In the genomic region with DNA sequence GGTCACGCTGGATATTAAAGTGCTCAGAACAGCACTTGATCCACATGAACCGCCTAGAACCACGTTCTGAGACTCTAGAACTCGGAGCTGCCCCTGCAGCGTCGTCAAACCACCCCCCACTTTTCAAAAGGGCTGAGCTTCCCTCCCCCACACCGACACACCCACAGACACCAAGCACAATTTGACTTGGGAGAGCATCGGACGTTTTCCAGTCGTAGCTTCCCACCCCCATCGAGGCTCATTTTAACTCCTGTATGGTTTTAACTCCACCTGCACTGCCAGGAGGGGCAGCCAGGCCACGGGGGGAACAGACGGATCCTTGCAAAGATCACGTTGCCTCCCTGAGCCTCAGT, we compare ENCODE assay signal across 20 cellular contexts. TPM values are rescaled to one million over a fixed set of nuclear protein-coding genes. Genes with fewer than 3 reads are reported as not detected.
A peak's percentile ranks its signal among the peaks of the same experiment; 100 is the strongest.
DNase-seq lines count a peak whose midpoint lies in the region; ATAC-seq and TF ChIP-seq lines count a peak whose summit lies in the region.
"Had no signal": no experiment of that assay in that cellular context is flagged by ENCODE, and none has a peak within 500 bp of the region (broad histone marks: within the 10 kb centered on the region; RNA-seq: fewer than 3 reads in every experiment).

No MANE protein-coding gene starts in this region.

- DNase-seq in endodermal cell (no peak), DMS79 (lab: John Stamatoyannopoulos, UW) (no peak), C1 segment of cervical spinal cord (lab: John Stamatoyannopoulos, UW) (no peak)
- DNase-seq: ACHN; CD4-positive, CD25-positive, alpha-beta regulatory T cell; COR-L47; DMS 273 treated with DMSO at 0.1 percent for 48 hours; KG1; NCI-H1105 treated with DMSO at 0.1 percent for 48 hours; NCI-H1694; NCI-H2081 treated with DMSO at 0.1 percent for 48 hours; NCI-H510A; NCI-H774; OCI-M1; SHP77; SK-N-SH had no signal

- H3K9ac ChIP-seq in endodermal cell (ENCODE audit: extremely low read depth, low read length, poor library complexity, severe bottlenecking), result no peak overlapping the region
- H3K9ac ChIP-seq: SK-N-SH had no signal

- H3K9me3 ChIP-seq in endodermal cell (ENCODE audit: control insufficient read depth, low read length), result no peaks in the 10 kb centered on the region
- H3K9me3 ChIP-seq: SK-N-SH had no signal

- no peak overlapping the region for H3K4me3 ChIP-seq in endodermal cell (ENCODE audit: low read length)

- peak overlapping the region; percentile 5 for H3K27ac Mint-ChIP-seq in endodermal cell
- peak overlapping the region; percentile 60 to 92 (median 78) for H3K27ac Mint-ChIP-seq in nephron
- H3K27ac Mint-ChIP-seq: CD4-positive, CD25-positive, alpha-beta regulatory T cell had no signal

- no peak for TF ChIP-seq CTCF in VCaP (conservative IDR thresholded peaks at IDR 0.05)
- TF ChIP-seq CTCF in endodermal cell (conservative IDR thresholded peaks at IDR 0.05), result no peak
- no peak for TF ChIP-seq CTCF in nephron (IDR thresholded peaks at IDR 0.05; ENCODE audit: unreplicated experiment in 3 of 3)

- H3K27ac ChIP-seq in VCaP (peak overlapping the region; percentile 37; the same call in 1 of the 2 replicates), endodermal cell (ENCODE audit: low read depth, low read length) (no peak overlapping the region)

- H3K36me3 Mint-ChIP-seq in endodermal cell (ENCODE audit: low read depth), result no peaks in the 10 kb centered on the region
- no peaks in the 10 kb centered on the region for H3K36me3 Mint-ChIP-seq in nephron (ENCODE audit: low read depth)
- H3K36me3 Mint-ChIP-seq: CD4-positive, CD25-positive, alpha-beta regulatory T cell had no signal

- H3K9me3 Mint-ChIP-seq in endodermal cell, result no peaks in the 10 kb centered on the region
- H3K9me3 Mint-ChIP-seq in nephron, result no peaks in the 10 kb centered on the region
- H3K9me3 Mint-ChIP-seq: CD4-positive, CD25-positive, alpha-beta regulatory T cell had no signal

- H3K27me3 ChIP-seq in endodermal cell (ENCODE audit: control insufficient read depth, insufficient read depth, low read length, poor library complexity, severe bottlenecking), result no peaks in the 10 kb centered on the region

- H3K36me3 ChIP-seq in endodermal cell (ENCODE audit: control insufficient read depth, insufficient read depth, low read length), result no peaks in the 10 kb centered on the region

- WGBS in endodermal cell (ENCODE audit: insufficient coverage in 1 of 2, insufficient read length in 1 of 2), 2 experiments, result 92 to 95% methylated on average over 11 to 14 of the region's 14 CpGs

- H3K4me1 Mint-ChIP-seq in endodermal cell (peaks cover 4% of the 10 kb centered on the region), nephron (peaks cover 26% of the 10 kb centered on the region)
- H3K4me1 Mint-ChIP-seq: CD4-positive, CD25-positive, alpha-beta regulatory T cell had no signal

- H3K4me3 Mint-ChIP-seq in endodermal cell, result no peak overlapping the region
- peak overlapping the region; percentile 6 to 16 (median 7) for H3K4me3 Mint-ChIP-seq in nephron
- H3K4me3 Mint-ChIP-seq: CD4-positive, CD25-positive, alpha-beta regulatory T cell had no signal

- H3K4me1 ChIP-seq in endodermal cell (ENCODE audit: control insufficient read depth, insufficient read depth, low read length), result no peaks in the 10 kb centered on the region

- ATAC-seq in HG02763 (IDR thresholded peaks at IDR 0.05; ENCODE audit: unreplicated experiment), result no peak
- ATAC-seq in HG03025 (IDR thresholded peaks at IDR 0.05; ENCODE audit: low FRiP score, unreplicated experiment), result no peak

- no peaks in the 10 kb centered on the region for H3K27me3 Mint-ChIP-seq in endodermal cell (ENCODE audit: insufficient read depth)
- peaks cover 22% of the 10 kb centered on the region for H3K27me3 Mint-ChIP-seq in nephron (ENCODE audit: low read depth)

RNA-seq across cellular contexts. Expression of gene PPP2R2C, which starts 26.3 kb away (rescaled TPM):
- 10 to 100 TPM in 1 of 2 donors, 1 to 10 TPM in 1; 4.4 to 19.2 TPM for total RNA-seq in endodermal cell
- polyA plus RNA-seq in endodermal cell (2013, experiment 1 of 2), result 2.1 TPM
- 1.2 TPM for polyA plus RNA-seq in endodermal cell (2013, experiment 2 of 2)
- total RNA-seq: CD4-positive, CD25-positive, alpha-beta regulatory T cell had no signal
- polyA plus RNA-seq: CD4-positive, CD25-positive, alpha-beta regulatory T cell had no signal
